ENCODE assay signal across 9 cellular contexts in genomic region chr16:27321013-27321960, GRCh38. TPM values are rescaled to one million over a fixed set of nuclear protein-coding genes. Genes with fewer than 3 reads are reported as not detected.
A peak's percentile ranks its signal among the peaks of the same experiment; 100 is the strongest.
DNase-seq lines count a peak whose midpoint lies in the region; ATAC-seq and TF ChIP-seq lines count a peak whose summit lies in the region.
"Had no signal": no experiment of that assay in that cellular context is flagged by ENCODE, and none has a peak within 500 bp of the region (broad histone marks: within the 10 kb centered on the region; RNA-seq: fewer than 3 reads in every experiment).

No MANE protein-coding gene starts in this region.

- no peak overlapping the region for H3K4me3 ChIP-seq in fibroblast of the aortic adventitia (ENCODE audit: low read depth, low read length)
- H3K4me3 ChIP-seq in subcutaneous abdominal adipose tissue (ENCODE audit: low read depth in 1 of 5, low read length in 5 of 5), result no peak overlapping the region

- peaks cover 0 to 4% (median 0%) of the 10 kb centered on the region in 5 donors for H3K36me3 ChIP-seq in subcutaneous abdominal adipose tissue (ENCODE audit: control insufficient read depth in 5 of 5, insufficient read depth in 5 of 5, low read length in 5 of 5)

- H3K4me1 Mint-ChIP-seq in activated CD4-positive, alpha-beta T cell treated with anti-CD3 and anti-CD28 coated beads for 36 hours, result peaks cover 93% of the 10 kb centered on the region
- peaks cover 98% of the 10 kb centered on the region for H3K4me1 Mint-ChIP-seq in activated CD8-positive, alpha-beta T cell treated with anti-CD3 and anti-CD28 coated beads, Interleukin-2, amount 10 ng/mL, durations not matched to agents 7 days and 5 days (ENCODE audit: low read depth)
- H3K4me1 Mint-ChIP-seq in endothelial cell (ENCODE audit: unreplicated experiment), result peaks cover 32% of the 10 kb centered on the region

- no peaks in the 10 kb centered on the region for H3K9me3 Mint-ChIP-seq in activated CD4-positive, alpha-beta T cell treated with anti-CD3 and anti-CD28 coated beads for 36 hours (ENCODE audit: low read depth)
- H3K9me3 Mint-ChIP-seq in activated CD8-positive, alpha-beta T cell treated with anti-CD3 and anti-CD28 coated beads, Interleukin-2, amount 10 ng/mL, durations not matched to agents 7 days and 5 days (ENCODE audit: insufficient read depth), result no peaks in the 10 kb centered on the region
- no peaks in the 10 kb centered on the region for H3K9me3 Mint-ChIP-seq in endothelial cell (ENCODE audit: unreplicated experiment)

- DNase-seq in activated CD4-positive, alpha-beta T cell treated with anti-CD3 and anti-CD28 coated beads for 36 hours, result no peak
- no peak for DNase-seq in activated CD4-positive, alpha-beta T cell treated with anti-CD3 and anti-CD28 coated beads, Interleukin-2, amount 50 U/mL, for 48 hours
- DNase-seq in activated CD8-positive, alpha-beta T cell treated with anti-CD3 and anti-CD28 coated beads, Interleukin-2, amount 10 ng/mL, durations not matched to agents 7 days and 5 days, result no peak
- DNase-seq in fibroblast of the aortic adventitia (ENCODE audit: low read depth), result peak; percentile 69
- DNase-seq in endothelial cell (ENCODE audit: low spot score), result no peak
- DNase-seq in stimulated activated CD4-positive, alpha-beta T cell treated with anti-CD3 and anti-CD28 coated beads, Interleukin-12 subunit alpha, Interleukin-12 subunit beta, amount 100 ng/mL, for 4 hours, result no peak
- DNase-seq: NCI-H526 had no signal

- ATAC-seq in activated CD4-positive, alpha-beta T cell treated with anti-CD3 and anti-CD28 coated beads for 36 hours, result no peak
- ATAC-seq in activated CD8-positive, alpha-beta T cell treated with anti-CD3 and anti-CD28 coated beads, Interleukin-2, amount 10 ng/mL, durations not matched to agents 7 days and 5 days, result no peak
- ATAC-seq in GM18907 (IDR thresholded peaks at IDR 0.05; ENCODE audit: unreplicated experiment), result no peak

- CTCF ChIA-PET in activated CD4-positive, alpha-beta T cell treated with anti-CD3 and anti-CD28 coated beads for 36 hours (lab: Charles Lee), result interaction anchor here (0.6 to 3.3 kb wide), 9 partner anchors 10 to 165 kb away, joined by 3 to 17 read pairs (median 3); no protein-coding TSS in a partner anchor
- CTCF ChIA-PET in activated CD8-positive, alpha-beta T cell treated with anti-CD3 and anti-CD28 coated beads, Interleukin-2, amount 10 ng/mL, durations not matched to agents 7 days and 5 days (lab: Charles Lee), result interaction anchor here (0.9 to 2.8 kb wide), 7 partner anchors 45 to 96 kb away, joined by 3 to 15 read pairs (median 4); no protein-coding TSS in a partner anchor

- H3K27me3 Mint-ChIP-seq in activated CD4-positive, alpha-beta T cell treated with anti-CD3 and anti-CD28 coated beads for 36 hours, result no peaks in the 10 kb centered on the region
- H3K27me3 Mint-ChIP-seq in activated CD8-positive, alpha-beta T cell treated with anti-CD3 and anti-CD28 coated beads, Interleukin-2, amount 10 ng/mL, durations not matched to agents 7 days and 5 days (ENCODE audit: low read depth), result no peaks in the 10 kb centered on the region
- no peaks in the 10 kb centered on the region for H3K27me3 Mint-ChIP-seq in endothelial cell (ENCODE audit: unreplicated experiment)

- peaks cover 74% of the 10 kb centered on the region for H3K36me3 Mint-ChIP-seq in activated CD4-positive, alpha-beta T cell treated with anti-CD3 and anti-CD28 coated beads for 36 hours (ENCODE audit: low read depth)
- H3K36me3 Mint-ChIP-seq in activated CD8-positive, alpha-beta T cell treated with anti-CD3 and anti-CD28 coated beads, Interleukin-2, amount 10 ng/mL, durations not matched to agents 7 days and 5 days (ENCODE audit: low read depth), result peaks cover 84% of the 10 kb centered on the region
- H3K36me3 Mint-ChIP-seq in endothelial cell (ENCODE audit: low read depth, unreplicated experiment), result peaks cover 6% of the 10 kb centered on the region

- H3K27ac ChIP-seq in subcutaneous abdominal adipose tissue (ENCODE audit: low read depth, low read length), result peak overlapping the region; percentile 11

- H3K9ac ChIP-seq in subcutaneous abdominal adipose tissue (ENCODE audit: low read length in 5 of 5), result no peak overlapping the region

- POLR2A ChIA-PET in activated CD4-positive, alpha-beta T cell treated with anti-CD3 and anti-CD28 coated beads for 36 hours (lab: Charles Lee), result interaction anchor here (0.6 to 2.3 kb wide), 4 partner anchors 84 to 118 kb away, joined by 3 to 5 read pairs (median 4); partner anchors contain the start of gene KDM8
- POLR2A ChIA-PET in activated CD8-positive, alpha-beta T cell treated with anti-CD3 and anti-CD28 coated beads, Interleukin-2, amount 10 ng/mL, durations not matched to agents 7 days and 5 days (lab: Charles Lee), result interaction anchor here (1.4 to 10.3 kb wide), 3 partner anchors 46 to 147 kb away, joined by 3 to 222 read pairs (median 11); no protein-coding TSS in a partner anchor

- TF ChIP-seq CTCF in fibroblast of the aortic adventitia (IDR thresholded peaks at IDR 0.05; ENCODE audit: insufficient read depth, low read length), result no peak
- no peak for TF ChIP-seq CTCF in endothelial cell (IDR thresholded peaks at IDR 0.05; ENCODE audit: unreplicated experiment)

- peaks cover 0 to under 1% (median 0%) of the 10 kb centered on the region in 5 donors for H3K27me3 ChIP-seq in subcutaneous abdominal adipose tissue (ENCODE audit: control insufficient read depth in 5 of 5, insufficient read depth in 4 of 5, low read length in 5 of 5)

- no peak overlapping the region for H3K4me3 Mint-ChIP-seq in activated CD4-positive, alpha-beta T cell treated with anti-CD3 and anti-CD28 coated beads for 36 hours
- peak overlapping the region; percentile 20 for H3K4me3 Mint-ChIP-seq in activated CD8-positive, alpha-beta T cell treated with anti-CD3 and anti-CD28 coated beads, Interleukin-2, amount 10 ng/mL, durations not matched to agents 7 days and 5 days
- no peak overlapping the region for H3K4me3 Mint-ChIP-seq in endothelial cell (ENCODE audit: unreplicated experiment)

- H3K9me3 ChIP-seq in subcutaneous abdominal adipose tissue (ENCODE audit: control insufficient read depth in 5 of 5, low read length in 5 of 5), result no peaks in the 10 kb centered on the region

- intact Hi-C loops in activated CD4-positive, alpha-beta T cell treated with anti-CD3 and anti-CD28 coated beads for 36 hours (cut with DNase I, micrococcal nuclease), result no loop called here

- peak overlapping the region; percentile 80 for H3K27ac Mint-ChIP-seq in activated CD4-positive, alpha-beta T cell treated with anti-CD3 and anti-CD28 coated beads for 36 hours
- peak overlapping the region; percentile 78 for H3K27ac Mint-ChIP-seq in activated CD8-positive, alpha-beta T cell treated with anti-CD3 and anti-CD28 coated beads, Interleukin-2, amount 10 ng/mL, durations not matched to agents 7 days and 5 days
- H3K27ac Mint-ChIP-seq in endothelial cell (ENCODE audit: unreplicated experiment), result no peak overlapping the region

- peaks cover 2 to 53% (median 17%) of the 10 kb centered on the region in 5 donors for H3K4me1 ChIP-seq in subcutaneous abdominal adipose tissue (ENCODE audit: control insufficient read depth in 5 of 5, insufficient read depth in 5 of 5, low read length in 5 of 5)

RNA-seq across cellular contexts. Expression of gene IL4R, which starts 7.5 kb away (rescaled TPM):
- total RNA-seq in activated CD4-positive, alpha-beta T cell treated with anti-CD3 and anti-CD28 coated beads for 36 hours, result 100 to 1,000 TPM; 185 to 229 TPM
- total RNA-seq in activated CD8-positive, alpha-beta T cell treated with anti-CD3 and anti-CD28 coated beads, Interleukin-2, amount 10 ng/mL, durations not matched to agents 7 days and 5 days, result 100 to 1,000 TPM; 231 to 237 TPM
- total RNA-seq in fibroblast of the aortic adventitia (ENCODE audit: low replicate concordance) (25.6 and 82.3 TPM in 2 replicates), endothelial cell (ENCODE audit: unreplicated experiment) (45.7 TPM)

RNA-seq across cellular contexts. Expression of gene NSMCE1, which starts 52.7 kb away (rescaled TPM):
- total RNA-seq in activated CD4-positive, alpha-beta T cell treated with anti-CD3 and anti-CD28 coated beads for 36 hours, result 100 to 1,000 TPM; 110 to 127 TPM
- 10 to 100 TPM; 87.3 to 94.9 TPM for total RNA-seq in activated CD8-positive, alpha-beta T cell treated with anti-CD3 and anti-CD28 coated beads, Interleukin-2, amount 10 ng/mL, durations not matched to agents 7 days and 5 days
- total RNA-seq in fibroblast of the aortic adventitia (ENCODE audit: low replicate concordance) (97.7 and 113 TPM in 2 replicates), endothelial cell (ENCODE audit: unreplicated experiment) (21.0 TPM)
